8 cellular contexts compared by ENCODE assay signal in the genomic region with DNA sequence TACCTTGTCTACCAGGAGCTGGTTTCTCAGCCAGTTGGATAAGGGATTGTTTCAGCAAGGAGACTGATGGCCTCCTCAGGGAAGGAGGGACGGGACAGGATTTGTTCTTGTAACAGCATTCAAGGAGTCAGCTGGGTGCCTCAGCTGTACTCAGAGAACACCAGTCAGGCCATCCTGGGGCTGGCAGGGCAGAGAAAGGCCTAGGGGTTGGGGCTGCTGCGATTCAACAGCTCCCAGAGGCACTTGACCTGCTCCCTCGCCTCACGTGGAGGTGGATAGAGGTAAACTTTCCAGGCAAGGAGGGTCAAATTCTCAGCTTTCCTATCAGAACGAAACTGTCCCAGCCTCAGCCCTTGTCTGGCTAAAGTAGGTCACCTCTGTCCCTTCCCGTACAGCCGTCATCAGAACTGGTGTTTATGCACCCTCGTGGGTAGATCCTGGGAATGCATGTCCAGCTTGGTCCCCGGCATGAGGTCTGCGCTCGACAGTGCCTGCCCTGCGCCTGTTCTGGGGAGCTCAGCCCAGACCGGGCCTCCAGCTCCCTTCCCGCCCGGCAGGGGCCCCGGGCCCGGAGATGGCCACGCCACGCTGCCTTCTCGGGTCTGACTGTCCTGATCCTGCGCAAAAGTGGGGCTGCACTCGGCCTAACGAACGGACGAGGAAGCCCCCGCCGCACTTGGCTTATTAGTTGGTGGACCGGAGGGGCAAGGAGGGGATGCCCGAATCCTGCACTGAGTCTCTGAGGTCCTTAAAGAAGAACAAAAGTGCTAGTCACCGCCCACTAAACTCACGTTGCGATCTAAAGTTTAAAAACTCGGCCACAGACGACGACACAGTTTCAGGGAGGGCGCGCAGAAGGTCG. TPM values are rescaled to one million over a fixed set of nuclear protein-coding genes. Genes with fewer than 3 reads are reported as not detected.
DNase-seq lines count a peak whose midpoint lies in the region; ATAC-seq and TF ChIP-seq lines count a peak whose summit lies in the region.

No MANE protein-coding gene starts in this region.

- H3K36me3 ChIP-seq in SK-N-SH (replicated peaks in 1 of 2; ENCODE audit: control insufficient read depth in 1 of 2, insufficient read depth in 2 of 2, low read length in 1 of 2) (no peaks in the 10 kb centered on the region), SK-N-MC (ENCODE audit: insufficient read depth, low read length) (no peaks in the 10 kb centered on the region), lung (ENCODE audit: control insufficient read depth in 2 of 2, insufficient read depth in 2 of 2, low read length in 2 of 2) (peaks cover 0 to under 1% of the 10 kb centered on the region in 2 donors)

- TF ChIP-seq CTCF in SK-N-SH (IDR thresholded peaks at IDR 0.05) (no peak), lung (IDR thresholded peaks at IDR 0.05; ENCODE audit: control extremely low read depth, extremely low read depth) (no peak)

- peak overlapping the region; percentile 64 for H3K9ac ChIP-seq in SK-N-SH
- peak overlapping the region; percentile 67 for H3K9ac ChIP-seq in SK-N-MC (ENCODE audit: insufficient read length)

- H3K79me2 ChIP-seq in SK-N-SH (ENCODE audit: insufficient read depth), result 0 out of 2 replicates have a peak, but pooled peaks cover 6% of the 10 kb centered on the region

- H4K20me1 ChIP-seq in SK-N-SH (ENCODE audit: insufficient read depth), result no peaks in the 10 kb centered on the region

- no peaks in the 10 kb centered on the region for H3F3A ChIP-seq in SK-N-SH (replicated peaks; ENCODE audit: insufficient read depth)

- no peaks in the 10 kb centered on the region for H3K9me2 ChIP-seq in SK-N-SH

- H3K9me3 ChIP-seq in SK-N-SH (no peaks in the 10 kb centered on the region), SK-N-MC (ENCODE audit: low read depth, low read length) (no peaks in the 10 kb centered on the region), lung (ENCODE audit: control insufficient read depth in 2 of 2, insufficient read depth in 1 of 2, low read length in 1 of 2) (no peaks in the 10 kb centered on the region)

- TF ChIP-seq RAD21 in SK-N-SH (IDR thresholded peaks at IDR 0.05; ENCODE audit: low read length), result no peak

- POLR2A ChIA-PET in SK-N-SH (lab: Yijun Ruan, JAX), result interaction anchor here (0.6 kb wide), 1 partner anchor 57 kb away, joined by 3 read pairs; no protein-coding TSS in a partner anchor

- no peak for TF ChIP-seq EP300 in SK-N-SH (IDR thresholded peaks at IDR 0.05; ENCODE audit: borderline replicate concordance in 1 of 2, low read depth in 1 of 2, low read length in 1 of 2)

- DNase-seq in SK-N-SH (peak; percentile 46), SK-N-MC (ENCODE audit: low read depth, low spot score) (no peak), ecto neural progenitor cell (ENCODE audit: low spot score) (peak; percentile 64), lung (ENCODE audit: low spot score) (peak; percentile 33), substantia nigra (lab: John Stamatoyannopoulos, UW) (peak in 37 of 49 donors; percentile 9 to 70 (median 48)), NCI-H446 (lab: John Stamatoyannopoulos, UW) (no peak)

- ATAC-seq in SK-N-SH treated with all-trans-retinoic acid at 6 μM for 48 hours, result no peak
- ATAC-seq in HG02759 (IDR thresholded peaks at IDR 0.05; ENCODE audit: unreplicated experiment), result peak; percentile 12
- ATAC-seq in lung (ENCODE audit: insufficient read depth, low FRiP score), result peak; percentile 32

- no peaks in the 10 kb centered on the region for H3K27me3 ChIP-seq in SK-N-SH (ENCODE audit: insufficient read depth)
- H3K27me3 ChIP-seq in lung (ENCODE audit: control insufficient read depth, insufficient read depth), result no peaks in the 10 kb centered on the region

- H2AFZ ChIP-seq in SK-N-SH (ENCODE audit: low read depth), result peak overlapping the region; percentile 91

- peaks cover 0 to 9% of the 10 kb centered on the region in 2 experiments; a peak in 2 of 4 replicates for H3K4me1 ChIP-seq in SK-N-SH (ENCODE audit: control insufficient read depth in 1 of 2, insufficient read depth in 2 of 2, low read depth in 1 of 2, low read length in 1 of 2)
- peaks cover 0 to 5% of the 10 kb centered on the region in 2 donors for H3K4me1 ChIP-seq in lung (ENCODE audit: control insufficient read depth in 2 of 2, insufficient read depth in 2 of 2, low read length in 2 of 2)

- H3K4me3 ChIP-seq in SK-N-SH (ENCODE audit: low read depth in 2 of 2, low read length in 1 of 2) (peak overlapping the region; percentile 71 to 72; a peak in 3 of 4 replicates), SK-N-MC (peak overlapping the region; percentile 94), lung (peak overlapping the region; percentile 91)

- H3K4me2 ChIP-seq in SK-N-SH, result peak overlapping the region; percentile 83

- H3K27ac ChIP-seq in SK-N-SH (ENCODE audit: low read depth in 2 of 2, low read length in 1 of 2) (peak overlapping the region; percentile 13 to 68; a peak in 2 of 4 replicates), SK-N-MC (peak overlapping the region; percentile 77), lung (ENCODE audit: low read depth in 1 of 2, low read length in 1 of 2) (peak overlapping the region; percentile 86 to 94), substantia nigra (ENCODE audit: low read depth, low read length, poor library complexity, severe bottlenecking) (peak overlapping the region; percentile 92)

- WGBS in SK-N-SH (ENCODE audit: low lambda C conversion rate), result 52% methylated on average over 11 of the region's 38 CpGs
- WGBS in lung, 2 donors, result 11 to 15% methylated on average over 38 of the region's 38 CpGs

- CTCF ChIA-PET in SK-N-SH (lab: Yijun Ruan, JAX), result interaction anchor here (1.3 to 2.8 kb wide), 3 partner anchors 53 to 102 kb away, joined by 3 to 18 read pairs (median 4); no protein-coding TSS in a partner anchor

TF ChIP-seq in SK-N-SH, 30 proteins besides CTCF, POLR2A, EP300 and RAD21 (continues in another document):
- TF ChIP-seq, protein P1, sequence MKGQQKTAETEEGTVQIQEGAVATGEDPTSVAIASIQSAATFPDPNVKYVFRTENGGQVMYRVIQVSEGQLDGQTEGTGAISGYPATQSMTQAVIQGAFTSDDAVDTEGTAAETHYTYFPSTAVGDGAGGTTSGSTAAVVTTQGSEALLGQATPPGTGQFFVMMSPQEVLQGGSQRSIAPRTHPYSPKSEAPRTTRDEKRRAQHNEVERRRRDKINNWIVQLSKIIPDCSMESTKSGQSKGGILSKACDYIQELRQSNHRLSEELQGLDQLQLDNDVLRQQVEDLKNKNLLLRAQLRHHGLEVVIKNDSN (IDR thresholded peaks at IDR 0.05; ENCODE audit: borderline replicate concordance, low read depth), result no peak
- TF ChIP-seq, protein P2, sequence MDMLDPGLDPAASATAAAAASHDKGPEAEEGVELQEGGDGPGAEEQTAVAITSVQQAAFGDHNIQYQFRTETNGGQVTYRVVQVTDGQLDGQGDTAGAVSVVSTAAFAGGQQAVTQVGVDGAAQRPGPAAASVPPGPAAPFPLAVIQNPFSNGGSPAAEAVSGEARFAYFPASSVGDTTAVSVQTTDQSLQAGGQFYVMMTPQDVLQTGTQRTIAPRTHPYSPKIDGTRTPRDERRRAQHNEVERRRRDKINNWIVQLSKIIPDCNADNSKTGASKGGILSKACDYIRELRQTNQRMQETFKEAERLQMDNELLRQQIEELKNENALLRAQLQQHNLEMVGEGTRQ (IDR thresholded peaks at IDR 0.05; ENCODE audit: borderline replicate concordance, low read depth, low read length), result no peak
- TF ChIP-seq EZH2phosphoT487 (IDR thresholded peaks at IDR 0.05; ENCODE audit: borderline replicate concordance, low read depth), result no peak
- TF ChIP-seq GABPA (IDR thresholded peaks at IDR 0.05; ENCODE audit: low read depth), result no peak
- no peak for TF ChIP-seq GATA2 (CRISPR knock-in tag; IDR thresholded peaks at IDR 0.05)

TF ChIP-seq in SK-N-SH treated with all-trans-retinoic acid at 6 μM for 48 hours, 23 proteins besides CTCF, POLR2A, EP300 and RAD21:
- TF ChIP-seq CSDC2 (CRISPR knock-in tag; IDR thresholded peaks at IDR 0.05), result no peak
- TF ChIP-seq BACH2 (CRISPR knock-in tag; IDR thresholded peaks at IDR 0.05; ENCODE audit: borderline replicate concordance), result no peak
- no peak for TF ChIP-seq ZFP30 (CRISPR knock-in tag; IDR thresholded peaks at IDR 0.05)
- no peak for TF ChIP-seq TOX (CRISPR knock-in tag; IDR thresholded peaks at IDR 0.05; ENCODE audit: borderline replicate concordance)
- no peak for TF ChIP-seq ISL1 (CRISPR knock-in tag; IDR thresholded peaks at IDR 0.05)
- no peak for TF ChIP-seq TCF4 (CRISPR knock-in tag; IDR thresholded peaks at IDR 0.05; ENCODE audit: borderline replicate concordance)

RNA-seq across cellular contexts. Expression of a gene that starts 0.8 kb away (rescaled TPM):
- polyA plus RNA-seq in SK-N-SH (2012; rRNA removed) (1.8 and 2.0 TPM in 2 replicates), lung (1 to 10 TPM; 2.5 to 4.2 TPM)
- 1.3 and 1.4 TPM in 2 replicates for polyA plus RNA-seq in SK-N-SH (2012; cell fraction: cytosol; rRNA removed)
- polyA plus RNA-seq in SK-N-SH (2012; cell fraction: nucleus; rRNA removed), result 1.6 and 2.2 TPM in 2 replicates
- 10 to 100 TPM in 1 of 2 donors, 1 to 10 TPM in 1; 9.9 to 10.6 TPM for total RNA-seq in lung

RNA-seq across cellular contexts. Expression of a gene that starts 33.2 kb away (rescaled TPM):
- polyA plus RNA-seq in SK-N-SH (2012; rRNA removed) (7.4 and 7.5 TPM in 2 replicates), lung (10 to 100 TPM; 70.6 to 81.2 TPM)
- polyA plus RNA-seq in SK-N-SH (2012; cell fraction: cytosol; rRNA removed), result 4.0 and 6.2 TPM in 2 replicates
- 15.2 and 16.5 TPM in 2 replicates for polyA plus RNA-seq in SK-N-SH (2012; cell fraction: nucleus; rRNA removed)
- 100 to 1,000 TPM in 1 of 2 donors, 10 to 100 TPM in 1; 68.1 to 155 TPM for total RNA-seq in lung

Comparison
In these comparisons a context has a peak if more than half of its experiments do, and no peak if none do; other contexts are left out.
1. DNase-seq: peak in SK-N-SH (single experiment), ecto neural progenitor cell (single experiment), lung (single experiment) and substantia nigra (37 of 49); none in SK-N-MC (single experiment) and NCI-H446 (0 of 2).
2. H3K27ac ChIP-seq: peak in every context shown above with its lines; median percentile 92 in substantia nigra; 90 in lung; 77 in SK-N-MC; 40 in SK-N-SH.
3. Peak in every context shown above with its lines, with median percentiles within 50 percentile points of each other: H3K4me3 ChIP-seq.